ENCODE assay signal across 19 cellular contexts in genomic region chr3:137163958-137164357, GRCh38.
DNase-seq lines count a peak whose midpoint lies in the region; ATAC-seq and TF ChIP-seq lines count a peak whose summit lies in the region.
"Had no signal": no experiment of that assay in that cellular context is flagged by ENCODE, and none has a peak within 500 bp of the region (broad histone marks: within the 10 kb centered on the region; RNA-seq: fewer than 3 reads in every experiment).

No MANE protein-coding gene starts in this region.

- H2AFZ ChIP-seq in neuronal stem cell (ENCODE audit: low read length), result peak overlapping the region; percentile 77

- in situ Hi-C loops in transverse colon (cut with MboI; ENCODE audit: low pct_ligation_motif_present in 1 of 4, low pct_unique_long_range_greater_than_20kb in 1 of 4, low sequenced_read_pairs in 3 of 4), result no loop called here

- peaks cover 12% of the 10 kb centered on the region for H3K4me1 Mint-ChIP-seq in endothelial cell (ENCODE audit: unreplicated experiment)
- H3K4me1 Mint-ChIP-seq in activated T-helper 2 cell treated with anti-CD3 and anti-CD28 coated beads, Interferon-gamma antibody, Interleukin-2, Interleukin-4, amounts not matched to agents 10 μg/mL and 5 μg/mL and 100 μg/mL, durations not matched to agents 14 hours and 24 hours and 36 hours (ENCODE audit: low read depth), result no peaks in the 10 kb centered on the region
- H3K4me1 Mint-ChIP-seq: activated CD8-positive, alpha-beta memory T cell treated with anti-CD3 and anti-CD28 coated beads, Interleukin-2, amount 10 ng/mL, durations not matched to agents 7 days and 5 days had no signal

- no peak overlapping the region for H3K14ac ChIP-seq in neuronal stem cell (ENCODE audit: low read length)

- no peak for TF ChIP-seq EP300 in transverse colon (IDR thresholded peaks at IDR 0.05; ENCODE audit: low read depth)

- H3K9ac ChIP-seq in neuronal stem cell (ENCODE audit: low read depth, low read length, poor library complexity), result no peak overlapping the region

- no peaks in the 10 kb centered on the region for H3K36me3 Mint-ChIP-seq in endothelial cell (ENCODE audit: low read depth, unreplicated experiment)
- H3K36me3 Mint-ChIP-seq in activated T-helper 2 cell treated with anti-CD3 and anti-CD28 coated beads, Interferon-gamma antibody, Interleukin-2, Interleukin-4, amounts not matched to agents 10 μg/mL and 5 μg/mL and 100 μg/mL, durations not matched to agents 14 hours and 24 hours and 36 hours (ENCODE audit: low read depth), result no peaks in the 10 kb centered on the region
- H3K36me3 Mint-ChIP-seq: activated CD8-positive, alpha-beta memory T cell treated with anti-CD3 and anti-CD28 coated beads, Interleukin-2, amount 10 ng/mL, durations not matched to agents 7 days and 5 days; activated naive CD8-positive, alpha-beta T cell had no signal

- peaks cover 21% of the 10 kb centered on the region for H3K4me1 ChIP-seq in left ventricle myocardium inferior
- peaks cover 0 to 5% of the 10 kb centered on the region in 2 donors for H3K4me1 ChIP-seq in neuronal stem cell (ENCODE audit: control insufficient read depth in 2 of 2, insufficient read depth in 1 of 2, low read depth in 1 of 2, low read length in 2 of 2)
- H3K4me1 ChIP-seq in transverse colon, result peaks cover 0 to 9% (median 0%) of the 10 kb centered on the region in 4 donors
- H3K4me1 ChIP-seq: BE2C, body of pancreas, left lung had no signal

- no peak overlapping the region for H2BK12ac ChIP-seq in neuronal stem cell (ENCODE audit: low read length)

- intact Hi-C loops in left ventricle myocardium inferior (cut with micrococcal nuclease) (no loop called here), Right ventricle myocardium inferior (cut with DNase I) (no loop called here), transverse colon (cut with DNase I; ENCODE audit: low total_unique reads) (no loop called here)
- intact Hi-C loops in activated T-helper 2 cell treated with anti-CD3 and anti-CD28 coated beads, Interferon-gamma antibody, Interleukin-2, Interleukin-4, amounts not matched to agents 10 μg/mL and 5 μg/mL and 100 μg/mL, durations not matched to agents 14 hours and 24 hours and 36 hours (cut with micrococcal nuclease), result no loop called here

- no peak for ATAC-seq in Right ventricle myocardium inferior
- ATAC-seq: activated CD8-positive, alpha-beta memory T cell treated with anti-CD3 and anti-CD28 coated beads, Interleukin-2, amount 10 ng/mL, durations not matched to agents 7 days and 5 days; body of pancreas had no signal

- H3K4ac ChIP-seq in neuronal stem cell (ENCODE audit: low read length), result no peak overlapping the region

- H3K23ac ChIP-seq in neuronal stem cell (ENCODE audit: low read depth, low read length, poor library complexity), result no peak overlapping the region

- no peak overlapping the region for H2BK15ac ChIP-seq in neuronal stem cell (ENCODE audit: low read length)

- peak overlapping the region; percentile 1 for H3K27ac Mint-ChIP-seq in endothelial cell (ENCODE audit: unreplicated experiment)
- H3K27ac Mint-ChIP-seq in activated T-helper 2 cell treated with anti-CD3 and anti-CD28 coated beads, Interferon-gamma antibody, Interleukin-2, Interleukin-4, amounts not matched to agents 10 μg/mL and 5 μg/mL and 100 μg/mL, durations not matched to agents 14 hours and 24 hours and 36 hours, result no peak overlapping the region
- H3K27ac Mint-ChIP-seq: activated CD8-positive, alpha-beta memory T cell treated with anti-CD3 and anti-CD28 coated beads, Interleukin-2, amount 10 ng/mL, durations not matched to agents 7 days and 5 days; activated naive CD8-positive, alpha-beta T cell; activated T-helper 1 cell treated with anti-CD3 and anti-CD28 coated beads, Interleukin-12 subunit alpha, Interleukin-12 subunit beta, Interleukin-2, Interleukin-4 antibody, amounts not matched to agents 30 ng/mL and 10 ng/mL and 1 ng/mL, durations not matched to agents 14 hours and 24 hours and 36 hours had no signal

- H3K4me3 ChIP-seq in left ventricle myocardium inferior, result peak overlapping the region; percentile 32
- no peak overlapping the region for H3K4me3 ChIP-seq in neuronal stem cell (ENCODE audit: low read length in 2 of 2)
- H3K4me3 ChIP-seq in transverse colon, result no peak overlapping the region
- H3K4me3 ChIP-seq: body of pancreas, left lung had no signal

- no peaks in the 10 kb centered on the region for H3K79me1 ChIP-seq in neuronal stem cell (ENCODE audit: low read depth, low read length)

- H3K9me3 ChIP-seq in left ventricle myocardium inferior (replicated peaks) (no peaks in the 10 kb centered on the region), neuronal stem cell (replicated peaks in 1 of 2; ENCODE audit: control insufficient read depth in 2 of 2, insufficient read depth in 1 of 2, low read depth in 1 of 2, low read length in 2 of 2) (no peaks in the 10 kb centered on the region), transverse colon (no peaks in the 10 kb centered on the region)
- H3K9me3 ChIP-seq: BE2C, body of pancreas, left lung had no signal

- H3K36me3 ChIP-seq in left ventricle myocardium inferior, result no peaks in the 10 kb centered on the region
- no peaks in the 10 kb centered on the region for H3K36me3 ChIP-seq in neuronal stem cell (replicated peaks in 1 of 2; ENCODE audit: control insufficient read depth in 2 of 2, insufficient read depth in 2 of 2, low read length in 2 of 2)
- no peaks in the 10 kb centered on the region for H3K36me3 ChIP-seq in transverse colon
- H3K36me3 ChIP-seq: BE2C, left lung had no signal

- no peak for TF ChIP-seq CTCF in left ventricle myocardium inferior (IDR thresholded peaks at IDR 0.05; ENCODE audit: borderline replicate concordance)
- no peak for TF ChIP-seq CTCF in endothelial cell (IDR thresholded peaks at IDR 0.05; ENCODE audit: unreplicated experiment)
- TF ChIP-seq CTCF in transverse colon (IDR thresholded peaks at IDR 0.05), result no peak

- no peak overlapping the region for H3K18ac ChIP-seq in neuronal stem cell (ENCODE audit: low read length)

- no peak overlapping the region for H2BK5ac ChIP-seq in neuronal stem cell (ENCODE audit: low read length)

- H3K4me2 ChIP-seq in neuronal stem cell (ENCODE audit: insufficient read depth, low read length, poor library complexity, severe bottlenecking), result no peak overlapping the region

- H4K91ac ChIP-seq in neuronal stem cell (ENCODE audit: low read depth, low read length, poor library complexity), result no peak overlapping the region

- H3K27me3 Mint-ChIP-seq in endothelial cell (ENCODE audit: unreplicated experiment), result no peaks in the 10 kb centered on the region
- H3K27me3 Mint-ChIP-seq in activated T-helper 2 cell treated with anti-CD3 and anti-CD28 coated beads, Interferon-gamma antibody, Interleukin-2, Interleukin-4, amounts not matched to agents 10 μg/mL and 5 μg/mL and 100 μg/mL, durations not matched to agents 14 hours and 24 hours and 36 hours (ENCODE audit: low read depth), result peaks cover 5% of the 10 kb centered on the region

- no peak for TF ChIP-seq POLR2A in transverse colon (IDR thresholded peaks at IDR 0.05)

- H2BK120ac ChIP-seq in neuronal stem cell (ENCODE audit: low read depth, low read length), result no peak overlapping the region

- DNase-seq in left ventricle myocardium inferior (no peak), Right ventricle myocardium inferior (ENCODE audit: missing footprints) (no peak), endothelial cell (ENCODE audit: low spot score) (no peak), neuronal stem cell (ENCODE audit: low spot score) (no peak), transverse colon (no peak), NCI-H1417 (lab: John Stamatoyannopoulos, UW) (no peak)
- DNase-seq in activated T-helper 2 cell treated with anti-CD3 and anti-CD28 coated beads, Interferon-gamma antibody, Interleukin-2, Interleukin-4, amounts not matched to agents 10 μg/mL and 5 μg/mL and 100 μg/mL, durations not matched to agents 14 hours and 24 hours and 36 hours (ENCODE audit: low spot score), result no peak
- DNase-seq in stimulated activated CD4-positive, alpha-beta T cell treated with anti-CD3 and anti-CD28 coated beads, Interleukin-15, amount 100 ng/mL, for 24 hours, result no peak
- DNase-seq: activated CD4-positive, alpha-beta T cell treated with anti-CD3 and anti-CD28 coated beads for 4 hours; activated CD8-positive, alpha-beta memory T cell treated with anti-CD3 and anti-CD28 coated beads, Interleukin-2, amount 10 ng/mL, durations not matched to agents 7 days and 5 days; BE2C; head of caudate nucleus; left lung; SHP77; small intestine; stimulated activated CD4-positive, alpha-beta T cell treated with anti-CD3 and anti-CD28 coated beads, Interleukin-4, amount 100 ng/mL, for 24 hours had no signal

- no peak overlapping the region for H3K4me3 Mint-ChIP-seq in endothelial cell (ENCODE audit: unreplicated experiment)
- no peak overlapping the region for H3K4me3 Mint-ChIP-seq in activated T-helper 2 cell treated with anti-CD3 and anti-CD28 coated beads, Interferon-gamma antibody, Interleukin-2, Interleukin-4, amounts not matched to agents 10 μg/mL and 5 μg/mL and 100 μg/mL, durations not matched to agents 14 hours and 24 hours and 36 hours (ENCODE audit: low read depth)
- H3K4me3 Mint-ChIP-seq: activated CD8-positive, alpha-beta memory T cell treated with anti-CD3 and anti-CD28 coated beads, Interleukin-2, amount 10 ng/mL, durations not matched to agents 7 days and 5 days; activated naive CD8-positive, alpha-beta T cell; activated T-helper 1 cell treated with anti-CD3 and anti-CD28 coated beads, Interleukin-12 subunit alpha, Interleukin-12 subunit beta, Interleukin-2, Interleukin-4 antibody, amounts not matched to agents 30 ng/mL and 10 ng/mL and 1 ng/mL, durations not matched to agents 14 hours and 24 hours and 36 hours had no signal

- H3K27me3 ChIP-seq in left ventricle myocardium inferior (ENCODE audit: low read depth) (no peaks in the 10 kb centered on the region), neuronal stem cell (ENCODE audit: control insufficient read depth in 3 of 3, insufficient read depth in 3 of 3, low read depth in 1 of 3, low read length in 3 of 3) (no peaks in the 10 kb centered on the region), transverse colon (no peaks in the 10 kb centered on the region)
- H3K27me3 ChIP-seq: BE2C, body of pancreas, left lung had no signal

- H2AK5ac ChIP-seq in neuronal stem cell (ENCODE audit: low read depth, low read length), result no peak overlapping the region

- H3K27ac ChIP-seq in left ventricle myocardium inferior (replicated peaks), result peak overlapping the region; percentile 80
- H3K27ac ChIP-seq in neuronal stem cell (replicated peaks; ENCODE audit: low read length), result no peak overlapping the region
- peak overlapping the region; percentile 30 to 50 (median 44) for H3K27ac ChIP-seq in transverse colon
- H3K27ac ChIP-seq: body of pancreas, left lung had no signal

- H3K9me3 Mint-ChIP-seq in endothelial cell (ENCODE audit: unreplicated experiment), result no peaks in the 10 kb centered on the region
- no peaks in the 10 kb centered on the region for H3K9me3 Mint-ChIP-seq in activated T-helper 2 cell treated with anti-CD3 and anti-CD28 coated beads, Interferon-gamma antibody, Interleukin-2, Interleukin-4, amounts not matched to agents 10 μg/mL and 5 μg/mL and 100 μg/mL, durations not matched to agents 14 hours and 24 hours and 36 hours
- H3K9me3 Mint-ChIP-seq: activated T-helper 1 cell treated with anti-CD3 and anti-CD28 coated beads, Interleukin-12 subunit alpha, Interleukin-12 subunit beta, Interleukin-2, Interleukin-4 antibody, amounts not matched to agents 30 ng/mL and 10 ng/mL and 1 ng/mL, durations not matched to agents 14 hours and 24 hours and 36 hours had no signal

- no peak overlapping the region for H4K8ac ChIP-seq in neuronal stem cell (ENCODE audit: low read depth, low read length)
